In genomic region chr2:236824836-236825235, GRCh38 we compare ENCODE assay signal across 12 cellular contexts.
DNase-seq lines count a peak whose midpoint lies in the region; ATAC-seq and TF ChIP-seq lines count a peak whose summit lies in the region.
"Had no signal": no experiment of that assay in that cellular context is flagged by ENCODE, and none has a peak within 500 bp of the region (broad histone marks: within the 10 kb centered on the region; RNA-seq: fewer than 3 reads in every experiment).

No MANE protein-coding gene starts in this region.

- intact Hi-C loops in PC-9 (cut with micrococcal nuclease; ENCODE audit: unreplicated experiment), result loop anchor here (1.0 kb wide), 1 partner anchor 200 kb away; no protein-coding TSS in a partner anchor
- intact Hi-C loops in lower lobe of right lung (cut with DNase I), result no loop called here

- peaks cover 12% of the 10 kb centered on the region; the same call in 1 of the 2 replicates for H3F3A ChIP-seq in PC-9 (ENCODE audit: insufficient read depth, low read depth)

- peaks cover 0 to 12% of the 10 kb centered on the region in 2 donors for H3K27me3 Mint-ChIP-seq in effector memory CD8-positive, alpha-beta T cell

- no peak overlapping the region for H3K4me3 ChIP-seq in PC-9
- no peak overlapping the region for H3K4me3 ChIP-seq in lower lobe of right lung
- H3K4me3 ChIP-seq: skin epidermis, transverse colon had no signal

- H3K9me2 ChIP-seq in PC-9 (ENCODE audit: insufficient read depth), result no peaks in the 10 kb centered on the region

- CTCF ChIA-PET in PC-9 (lab: Charles Lee), result no interaction called here

- no peak overlapping the region for H2AFZ ChIP-seq in PC-9

- peak; percentile 71 to 75 for ATAC-seq in lower lobe of right lung
- no peak for ATAC-seq in effector memory CD8-positive, alpha-beta T cell (replicated peaks)
- ATAC-seq: naive thymus-derived CD4-positive, alpha-beta T cell had no signal

- H3K9me3 ChIP-seq in PC-9 (ENCODE audit: insufficient read depth, low read depth) (no peaks in the 10 kb centered on the region), lower lobe of right lung (no peaks in the 10 kb centered on the region)
- H3K9me3 ChIP-seq: transverse colon had no signal

- H3K79me2 ChIP-seq in PC-9 (ENCODE audit: low read depth), result no peaks in the 10 kb centered on the region

- H3K36me3 ChIP-seq in PC-9 (ENCODE audit: low read depth) (no peaks in the 10 kb centered on the region), lower lobe of right lung (no peaks in the 10 kb centered on the region)
- H3K36me3 ChIP-seq: transverse colon had no signal

- H3K27ac Mint-ChIP-seq in effector memory CD8-positive, alpha-beta T cell, result peak overlapping the region in 1 of 2 donors; percentile 47
- H3K27ac Mint-ChIP-seq: activated T-helper 1 cell treated with anti-CD3 and anti-CD28 coated beads, Interleukin-12 subunit alpha, Interleukin-12 subunit beta, Interleukin-2, Interleukin-4 antibody, amounts not matched to agents 30 ng/mL and 10 ng/mL and 1 ng/mL, durations not matched to agents 14 hours and 24 hours and 36 hours; naive thymus-derived CD4-positive, alpha-beta T cell had no signal

- no peaks in the 10 kb centered on the region for H4K20me1 ChIP-seq in PC-9 (ENCODE audit: insufficient read depth)

- no peak overlapping the region for H3K4me3 Mint-ChIP-seq in effector memory CD8-positive, alpha-beta T cell
- H3K4me3 Mint-ChIP-seq: activated T-helper 1 cell treated with anti-CD3 and anti-CD28 coated beads, Interleukin-12 subunit alpha, Interleukin-12 subunit beta, Interleukin-2, Interleukin-4 antibody, amounts not matched to agents 30 ng/mL and 10 ng/mL and 1 ng/mL, durations not matched to agents 14 hours and 24 hours and 36 hours; naive thymus-derived CD4-positive, alpha-beta T cell had no signal

- peaks cover 34% of the 10 kb centered on the region for H3K4me1 ChIP-seq in PC-9 (replicated peaks; ENCODE audit: insufficient read depth)
- H3K4me1 ChIP-seq in lower lobe of right lung, result peaks cover 17% of the 10 kb centered on the region
- H3K4me1 ChIP-seq: transverse colon had no signal

- no TSS peak for BruUV-seq in PC-9 (replicated peaks; lab: Mats Ljungman, UMichigan)

- no peak for TF ChIP-seq CTCF in PC-9 (conservative IDR thresholded peaks at IDR 0.05)
- no peak for TF ChIP-seq CTCF in lower lobe of right lung (IDR thresholded peaks at IDR 0.05)

- H3K36me3 Mint-ChIP-seq in effector memory CD8-positive, alpha-beta T cell (ENCODE audit: insufficient read depth), result peaks cover 3% of the 10 kb centered on the region
- H3K36me3 Mint-ChIP-seq: naive thymus-derived CD4-positive, alpha-beta T cell had no signal

- DNase-seq in DMS153 treated with DMSO at 0.1 percent for 48 hours (lab: John Stamatoyannopoulos, UW; ENCODE audit: unreplicated experiment) (peak; percentile 93), NCI-H2029 (lab: John Stamatoyannopoulos, UW) (peak; percentile 88), PC-9 (peak; percentile 43 to 94), lower lobe of right lung (peak; percentile 56)
- DNase-seq in effector memory CD8-positive, alpha-beta T cell, result no peak
- no peak for DNase-seq in activated effector memory CD4-positive, alpha-beta T cell treated with Interleukin-2 at 50 U/mL for 16 hours
- DNase-seq in activated CD4-positive, alpha-beta T cell treated with anti-CD3 and anti-CD28 coated beads, Interleukin-2, amount 50 U/mL, for 1 hour, result no peak
- no peak for DNase-seq in central memory CD4-positive, alpha-beta T cell
- DNase-seq: naive thymus-derived CD4-positive, alpha-beta T cell; transverse colon had no signal

- H3K27ac ChIP-seq in PC-9 (peak overlapping the region; percentile 29; the same call in 1 of the 2 replicates), lower lobe of right lung (no peak overlapping the region)
- H3K27ac ChIP-seq: transverse colon had no signal

- POLR2A ChIA-PET in PC-9 (lab: Charles Lee; ENCODE audit: unreplicated experiment), result no interaction called here

- no peaks in the 10 kb centered on the region for H3K4me1 Mint-ChIP-seq in effector memory CD8-positive, alpha-beta T cell (ENCODE audit: low read depth in 2 of 2)
- H3K4me1 Mint-ChIP-seq: naive thymus-derived CD4-positive, alpha-beta T cell had no signal

- H3K4me2 ChIP-seq in PC-9, result peak overlapping the region; percentile 40

- no peaks in the 10 kb centered on the region for H3K9me3 Mint-ChIP-seq in effector memory CD8-positive, alpha-beta T cell
- H3K9me3 Mint-ChIP-seq: activated T-helper 1 cell treated with anti-CD3 and anti-CD28 coated beads, Interleukin-12 subunit alpha, Interleukin-12 subunit beta, Interleukin-2, Interleukin-4 antibody, amounts not matched to agents 30 ng/mL and 10 ng/mL and 1 ng/mL, durations not matched to agents 14 hours and 24 hours and 36 hours had no signal

- H3K27me3 ChIP-seq in PC-9 (ENCODE audit: insufficient read depth, low read depth) (peaks cover 25% of the 10 kb centered on the region), lower lobe of right lung (ENCODE audit: low read depth) (no peaks in the 10 kb centered on the region)
- H3K27me3 ChIP-seq: transverse colon had no signal

Comparison
In these comparisons a context has a peak if more than half of its experiments do, and no peak if none do; other contexts are left out.
1. DNase-seq: peak in DMS153 treated with DMSO at 0.1 percent for 48 hours (single experiment), NCI-H2029 (single experiment), PC-9 (2 of 2) and lower lobe of right lung (single experiment); none in effector memory CD8-positive, alpha-beta T cell (0 of 3), activated effector memory CD4-positive, alpha-beta T cell treated with Interleukin-2 at 50 U/mL for 16 hours (single experiment), activated CD4-positive, alpha-beta T cell treated with anti-CD3 and anti-CD28 coated beads, Interleukin-2, amount 50 U/mL, for 1 hour (single experiment) and central memory CD4-positive, alpha-beta T cell (single experiment).